17 cellular contexts compared by ENCODE assay signal in the genomic region with DNA sequence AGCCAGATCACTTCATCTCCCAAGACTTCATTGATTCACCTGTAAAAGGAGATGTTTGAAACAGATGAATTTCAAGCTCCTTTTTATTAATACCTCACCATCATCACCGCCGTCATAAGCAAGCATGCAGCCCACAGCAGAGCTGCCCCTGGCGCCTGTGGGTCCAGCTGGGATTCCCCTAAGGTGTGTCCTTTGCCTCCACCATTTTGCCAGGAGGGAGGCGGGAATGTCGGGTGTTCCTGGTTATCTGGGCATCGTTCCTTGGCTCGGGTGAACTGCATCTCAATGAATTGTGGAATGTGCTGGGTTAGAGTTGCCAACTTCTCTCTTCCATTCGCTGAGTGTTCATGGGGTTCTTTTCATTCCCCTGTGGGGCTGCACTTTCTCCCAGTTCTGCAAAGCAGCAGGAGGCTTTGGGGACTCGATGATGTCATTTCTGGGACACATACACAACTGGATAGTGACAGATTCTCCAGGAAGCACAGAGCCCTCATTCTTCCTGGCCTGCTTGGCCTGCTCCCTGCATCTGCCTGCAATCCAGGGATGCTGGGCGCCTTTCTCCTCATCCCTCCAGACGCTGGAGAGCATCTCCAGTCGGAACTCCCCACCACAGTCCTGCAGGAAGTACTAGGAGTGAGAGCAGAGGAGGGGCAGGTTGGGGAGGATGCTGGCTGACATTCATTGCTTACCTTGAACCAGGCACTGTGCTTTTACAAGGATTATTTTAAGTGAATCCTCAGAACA. TPM values are rescaled to one million over a fixed set of nuclear protein-coding genes. Genes with fewer than 3 reads are reported as not detected.
DNase-seq lines count a peak whose midpoint lies in the region; ATAC-seq and TF ChIP-seq lines count a peak whose summit lies in the region.
"Had no signal": no experiment of that assay in that cellular context is flagged by ENCODE, and none has a peak within 500 bp of the region (broad histone marks: within the 10 kb centered on the region; RNA-seq: fewer than 3 reads in every experiment).

No MANE protein-coding gene starts in this region.

- TF ChIP-seq POLR2A in GM19193 (IDR thresholded peaks at IDR 0.05; ENCODE audit: extremely low read depth, insufficient read depth, insufficient read length) (peak; percentile 62), spleen (IDR thresholded peaks at IDR 0.05) (no peak)

- H3K9me2 ChIP-seq in SK-N-SH, result no peaks in the 10 kb centered on the region

- peaks cover 99% of the 10 kb centered on the region for H3K36me3 Mint-ChIP-seq in CD8-positive, alpha-beta T cell
- peaks cover 95% of the 10 kb centered on the region for H3K36me3 Mint-ChIP-seq in brain
- peaks cover 95% of the 10 kb centered on the region for H3K36me3 Mint-ChIP-seq in nephron progenitor cell (ENCODE audit: low read depth)

- POLR2A ChIA-PET in CD8-positive, alpha-beta T cell (lab: Charles Lee), result no interaction called here
- POLR2A ChIA-PET in SK-N-SH (lab: Yijun Ruan, JAX), result no interaction called here

- no peak overlapping the region for H3K4me3 ChIP-seq in CD8-positive, alpha-beta T cell (ENCODE audit: low read depth, low read length)
- H3K4me3 ChIP-seq in SK-N-SH (ENCODE audit: low read depth in 2 of 2, low read length in 1 of 2) (no peak overlapping the region), spleen (no peak overlapping the region)
- H3K4me3 ChIP-seq: right atrium auricular region had no signal

- H3K4me3 Mint-ChIP-seq in CD8-positive, alpha-beta T cell, result no peak overlapping the region
- H3K4me3 Mint-ChIP-seq in brain (peak overlapping the region in 2 of 5 experiments; percentile 51 to 76), nephron progenitor cell (no peak overlapping the region)

- intact Hi-C loops in CD8-positive, alpha-beta T cell (cut with DNase I, micrococcal nuclease), result no loop called here
- intact Hi-C loops in spleen (cut with DNase I; ENCODE audit: low total_unique reads), result no loop called here

- H3F3A ChIP-seq in SK-N-SH (replicated peaks; ENCODE audit: insufficient read depth), result no peaks in the 10 kb centered on the region

- H4K20me1 ChIP-seq in SK-N-SH (ENCODE audit: insufficient read depth), result no peaks in the 10 kb centered on the region

- H3K9me3 Mint-ChIP-seq in CD8-positive, alpha-beta T cell, result no peaks in the 10 kb centered on the region
- H3K9me3 Mint-ChIP-seq in brain (no peaks in the 10 kb centered on the region), nephron progenitor cell (no peaks in the 10 kb centered on the region)

- no peak overlapping the region for H2AFZ ChIP-seq in SK-N-SH (ENCODE audit: low read depth)

- no peak overlapping the region for H3K4me2 ChIP-seq in SK-N-SH

- H3K27ac Mint-ChIP-seq in CD8-positive, alpha-beta T cell, result peak overlapping the region; percentile 27
- peak overlapping the region in 4 of 5 experiments; percentile 31 to 94 (median 76) for H3K27ac Mint-ChIP-seq in brain
- H3K27ac Mint-ChIP-seq in nephron progenitor cell, result peak overlapping the region; percentile 95

- no peak for TF ChIP-seq EP300 in SK-N-SH (IDR thresholded peaks at IDR 0.05; ENCODE audit: borderline replicate concordance in 1 of 2, low read depth in 1 of 2, low read length in 1 of 2)

- no peak overlapping the region for H3K9ac ChIP-seq in SK-N-SH

- H3K27me3 ChIP-seq in CD8-positive, alpha-beta T cell (ENCODE audit: insufficient read depth, low read length), result no peaks in the 10 kb centered on the region
- H3K27me3 ChIP-seq in SK-N-SH (ENCODE audit: insufficient read depth) (peaks cover 94% of the 10 kb centered on the region), spleen (replicated peaks in 1 of 7) (no peaks in the 10 kb centered on the region)
- H3K27me3 ChIP-seq: right atrium auricular region had no signal

- no peak for TF ChIP-seq RAD21 in SK-N-SH (IDR thresholded peaks at IDR 0.05; ENCODE audit: low read length)

- DNase-seq in CD8-positive, alpha-beta T cell, result no peak
- DNase-seq in nephron progenitor cell, result no peak
- DNase-seq in SK-N-SH, result no peak
- no peak for DNase-seq in spleen
- DNase-seq: activated CD4-positive, CD25-positive, alpha-beta regulatory T cell; BE2C; DMS79; effector memory CD4-positive, alpha-beta T cell; GOT3; NCI-H187 treated with DMSO at 0.1 percent for 48 hours; NCI-H526; stimulated activated CD4-positive, alpha-beta T cell treated with anti-CD3 and anti-CD28 coated beads, Interleukin-2, amount 100 ng/mL, for 24 hours had no signal

- CTCF ChIA-PET in CD8-positive, alpha-beta T cell (lab: Charles Lee), result interaction anchor here (0.9 to 14.0 kb wide), 4 partner anchors 11 to 396 kb away, joined by 3 to 260 read pairs (median 4); no protein-coding TSS in a partner anchor
- CTCF ChIA-PET in SK-N-SH (lab: Yijun Ruan, JAX), result interaction anchor here (1.0 to 1.9 kb wide), 4 partner anchors 11 to 398 kb away, joined by 3 to 6 read pairs (median 4); no protein-coding TSS in a partner anchor

- no peaks in the 10 kb centered on the region for H3K27me3 Mint-ChIP-seq in CD8-positive, alpha-beta T cell (ENCODE audit: low read depth)
- H3K27me3 Mint-ChIP-seq in brain, result no peaks in the 10 kb centered on the region
- no peaks in the 10 kb centered on the region for H3K27me3 Mint-ChIP-seq in nephron progenitor cell (ENCODE audit: low read depth, poor library complexity)

- no peak for TF ChIP-seq CTCF in CD8-positive, alpha-beta T cell (IDR thresholded peaks at IDR 0.05)
- TF ChIP-seq CTCF in brain (conservative IDR thresholded peaks at IDR 0.05), result no peak
- no peak for TF ChIP-seq CTCF in nephron progenitor cell (IDR thresholded peaks at IDR 0.05)
- TF ChIP-seq CTCF in SK-N-SH (IDR thresholded peaks at IDR 0.05), result no peak
- TF ChIP-seq CTCF in spleen (IDR thresholded peaks at IDR 0.05 in 8 of 11, conservative IDR thresholded peaks at IDR 0.05 in 3 of 11), result no peak

- peaks cover 90% of the 10 kb centered on the region for H3K4me1 Mint-ChIP-seq in CD8-positive, alpha-beta T cell (ENCODE audit: low read depth)
- peaks cover 92% of the 10 kb centered on the region for H3K4me1 Mint-ChIP-seq in brain
- H3K4me1 Mint-ChIP-seq in nephron progenitor cell, result peaks cover 97% of the 10 kb centered on the region

- H3K9me3 ChIP-seq in CD8-positive, alpha-beta T cell (ENCODE audit: low read length), result no peaks in the 10 kb centered on the region
- no peaks in the 10 kb centered on the region for H3K9me3 ChIP-seq in SK-N-SH
- no peaks in the 10 kb centered on the region for H3K9me3 ChIP-seq in spleen
- H3K9me3 ChIP-seq: BE2C, right atrium auricular region had no signal

- peaks cover 86% of the 10 kb centered on the region for H3K36me3 ChIP-seq in CD8-positive, alpha-beta T cell (ENCODE audit: insufficient read depth, low read length)
- H3K36me3 ChIP-seq in SK-N-SH (replicated peaks in 1 of 2; ENCODE audit: control insufficient read depth in 1 of 2, insufficient read depth in 2 of 2, low read length in 1 of 2) (no peaks in the 10 kb centered on the region), spleen (peaks cover 0 to 100% (median 79%) of the 10 kb centered on the region in 6 donors)
- H3K36me3 ChIP-seq: BE2C had no signal

- peaks cover 54% of the 10 kb centered on the region for H3K4me1 ChIP-seq in CD8-positive, alpha-beta T cell (ENCODE audit: insufficient read depth, low read length)
- H3K4me1 ChIP-seq in SK-N-SH (ENCODE audit: control insufficient read depth in 1 of 2, insufficient read depth in 2 of 2, low read depth in 1 of 2, low read length in 1 of 2) (no peaks in the 10 kb centered on the region; a peak in 1 of 4 replicates), spleen (peaks cover 7 to 98% (median 57%) of the 10 kb centered on the region in 6 donors)
- H3K4me1 ChIP-seq: BE2C had no signal

- H3K27ac ChIP-seq in CD8-positive, alpha-beta T cell (ENCODE audit: low read depth, low read length), result no peak overlapping the region
- H3K27ac ChIP-seq in SK-N-SH (ENCODE audit: low read depth in 2 of 2, low read length in 1 of 2) (no peak overlapping the region), spleen (no peak overlapping the region)
- H3K27ac ChIP-seq: right atrium auricular region had no signal

- H3K79me2 ChIP-seq in SK-N-SH (ENCODE audit: insufficient read depth), result no peaks in the 10 kb centered on the region

- no peak for ATAC-seq in CD8-positive, alpha-beta T cell
- ATAC-seq in GM21360 (IDR thresholded peaks at IDR 0.05; ENCODE audit: unreplicated experiment), result no peak

- 9% methylated on average over 9 of the region's 12 CpGs for WGBS in SK-N-SH (ENCODE audit: low lambda C conversion rate)
- 79 to 90% (median 85%) methylated on average over 12 of the region's 12 CpGs for WGBS in spleen, 5 donors

TF ChIP-seq in SK-N-SH, 30 proteins besides CTCF, POLR2A, EP300 and RAD21 (continues in another document):
- no peak for TF ChIP-seq GABPA (IDR thresholded peaks at IDR 0.05; ENCODE audit: low read depth)
- no peak for TF ChIP-seq JUND (IDR thresholded peaks at IDR 0.05)
- no peak for TF ChIP-seq SIN3A (IDR thresholded peaks at IDR 0.05; ENCODE audit: borderline replicate concordance, low read depth, low read length)
- TF ChIP-seq GATA2 (CRISPR knock-in tag; IDR thresholded peaks at IDR 0.05), result no peak
- no peak for TF ChIP-seq SMC3 (IDR thresholded peaks at IDR 0.05; ENCODE audit: low read depth, low read length)
- no peak for TF ChIP-seq TCF12 (IDR thresholded peaks at IDR 0.05)
- TF ChIP-seq NRF1 (IDR thresholded peaks at IDR 0.05; ENCODE audit: low read depth, low read length), result no peak
- TF ChIP-seq MAX (IDR thresholded peaks at IDR 0.05; ENCODE audit: low read depth), result no peak
- no peak for TF ChIP-seq TEAD4 (IDR thresholded peaks at IDR 0.05; ENCODE audit: borderline replicate concordance, insufficient read depth)
- TF ChIP-seq FOSL2 (IDR thresholded peaks at IDR 0.05; ENCODE audit: borderline replicate concordance, low read depth), result no peak
- TF ChIP-seq ELF1 (IDR thresholded peaks at IDR 0.05), result no peak
- no peak for TF ChIP-seq TAF1 (IDR thresholded peaks at IDR 0.05; ENCODE audit: borderline replicate concordance, low read depth, low read length)

RNA-seq across cellular contexts. Expression of gene CCND2, which starts 10.1 kb away (rescaled TPM):
- 100 to 1,000 TPM; 155 TPM for total RNA-seq in CD8-positive, alpha-beta T cell
- polyA plus RNA-seq in brain (ENCODE audit: insufficient read depth, low read depth, low replicate concordance), result 3.1 TPM
- not detected in 2 replicates for polyA plus RNA-seq in SK-N-SH (2012; rRNA removed)
- not detected in 2 replicates for polyA plus RNA-seq in SK-N-SH (2012; cell fraction: cytosol; rRNA removed)
- polyA plus RNA-seq in SK-N-SH (2012; cell fraction: nucleus; rRNA removed), result not detected in 2 replicates
- total RNA-seq in spleen, result 100 to 1,000 TPM in 3 of 7 donors, 10 to 100 TPM in 4; 56.1 to 110 (median 65.1) TPM
- polyA plus RNA-seq in spleen, result 10 to 100 TPM in 2 of 3 donors, 1 to 10 TPM in 1; 9.4 to 15.2 (median 13.8) TPM
- total RNA-seq: M059J had no signal

RNA-seq across cellular contexts. Expression of gene TIGAR, which starts 37.3 kb away (rescaled TPM):
- 10 to 100 TPM; 14.0 to 15.8 TPM for total RNA-seq in CD8-positive, alpha-beta T cell
- polyA plus RNA-seq in brain (ENCODE audit: insufficient read depth, low read depth, low replicate concordance) (4.4 TPM), SK-N-SH (2012; rRNA removed) (8.3 and 11.2 TPM in 2 replicates), spleen (1 to 10 TPM; 4.5 to 9.0 (median 5.1) TPM)
- 14.3 and 24.2 TPM in 2 replicates for polyA plus RNA-seq in SK-N-SH (2012; cell fraction: cytosol; rRNA removed)
- 3.4 and 6.3 TPM in 2 replicates for polyA plus RNA-seq in SK-N-SH (2012; cell fraction: nucleus; rRNA removed)
- total RNA-seq in spleen, result 10 to 100 TPM in 6 of 7 donors, 1 to 10 TPM in 1; 7.1 to 16.7 (median 12.6) TPM

Comparison
In these comparisons a context has a peak if more than half of its experiments do, and no peak if none do; other contexts are left out.
1. H3K27ac Mint-ChIP-seq: peak in every context shown above with its lines; median percentile 95 in nephron progenitor cell; 76 in brain; 27 in CD8-positive, alpha-beta T cell.